15 cellular contexts compared by ENCODE assay signal in genomic region chr3:24253336-24253735, GRCh38.
DNase-seq lines count a peak whose midpoint lies in the region; ATAC-seq and TF ChIP-seq lines count a peak whose summit lies in the region.
"Had no signal": no experiment of that assay in that cellular context is flagged by ENCODE, and none has a peak within 500 bp of the region (broad histone marks: within the 10 kb centered on the region; RNA-seq: fewer than 3 reads in every experiment).

No MANE protein-coding gene starts in this region.

- no peaks in the 10 kb centered on the region for H3K9me2 ChIP-seq in PC-3 (replicated peaks; ENCODE audit: low read length)

- no peak overlapping the region for H3K4me2 ChIP-seq in PC-3 (ENCODE audit: low read length)

- CTCF ChIA-PET in PC-3 (lab: Charles Lee) = no interaction called here

- H3K27ac ChIP-seq in PC-3 (ENCODE audit: low read length) (no peak overlapping the region), thoracic aorta (peak overlapping the region; percentile 27 to 45)
- H3K27ac ChIP-seq: 22Rv1 had no signal

- no peaks in the 10 kb centered on the region for H3K9me3 ChIP-seq in PC-3 (ENCODE audit: low read length)
- H3K9me3 ChIP-seq in thoracic aorta = no peaks in the 10 kb centered on the region

- TF ChIP-seq CTCF in PC-3 (conservative IDR thresholded peaks at IDR 0.05; ENCODE audit: low read depth, low read length) = no peak
- TF ChIP-seq CTCF in thoracic aorta (IDR thresholded peaks at IDR 0.05) = no peak

- peak; percentile 43 for DNase-seq in NCI-H748 (lab: John Stamatoyannopoulos, UW; ENCODE audit: unreplicated experiment)
- no peak for DNase-seq in NCI-H748 treated with DMSO at 0.1 percent for 48 hours (lab: John Stamatoyannopoulos, UW)
- peak; percentile 24 for DNase-seq in PC-3
- DNase-seq in left lobe of liver (ENCODE audit: low spot score) = no peak
- DNase-seq in thoracic aorta (ENCODE audit: low spot score) = no peak
- no peak for DNase-seq in NCI-H2227 treated with DMSO at 0.1 percent for 48 hours (lab: John Stamatoyannopoulos, UW)
- DNase-seq: CD8-positive, alpha-beta T cell; COR-L47; DMS153; DMS79 treated with DMSO at 0.1 percent for 48 hours; EL; HCEC 1CT; IMR-90 had no signal

- POLR2A ChIA-PET in PC-3 (lab: Charles Lee; ENCODE audit: unreplicated experiment) = interaction anchor here (0.6 kb wide), 1 partner anchor 425 kb away, joined by 3 read pairs; no protein-coding TSS in a partner anchor

- H3K36me3 ChIP-seq in PC-3 (ENCODE audit: low read depth, low read length) (no peaks in the 10 kb centered on the region), thoracic aorta (no peaks in the 10 kb centered on the region)

- H4K20me1 ChIP-seq in PC-3 (ENCODE audit: low read length) = no peaks in the 10 kb centered on the region

- H3K9ac ChIP-seq in PC-3 (ENCODE audit: low read length) = no peak overlapping the region

- no TSS peak for BruUV-seq in PC-3 (replicated peaks; lab: Mats Ljungman, UMichigan)

- no peak overlapping the region for H2AFZ ChIP-seq in PC-3 (ENCODE audit: low read length)

- H3K79me2 ChIP-seq in PC-3 (ENCODE audit: low read length) = no peaks in the 10 kb centered on the region

- H3K4me1 ChIP-seq in PC-3 (ENCODE audit: insufficient read depth, low read length) (peaks cover 20% of the 10 kb centered on the region), thoracic aorta (ENCODE audit: control insufficient read depth in 1 of 2, low read depth in 2 of 2) (peaks cover 34 to 69% of the 10 kb centered on the region in 2 donors)

- H3F3A ChIP-seq in PC-3 (ENCODE audit: low read length, unreplicated experiment) = no peaks in the 10 kb centered on the region

- H3K27me3 ChIP-seq in PC-3 (ENCODE audit: low read length) = no peaks in the 10 kb centered on the region
- no peaks in the 10 kb centered on the region for H3K27me3 ChIP-seq in thoracic aorta (replicated peaks; ENCODE audit: insufficient read depth)

- H3K4me3 ChIP-seq in PC-3 (ENCODE audit: low read length) (no peak overlapping the region), thoracic aorta (no peak overlapping the region)

- no peak for ATAC-seq in PC-3
- peak; percentile 50 for ATAC-seq in left lobe of liver
- ATAC-seq in thoracic aorta (ENCODE audit: insufficient number of reproducible peaks, low FRiP score, low read depth) = no peak
- no peak for ATAC-seq in HG03196 (IDR thresholded peaks at IDR 0.05; ENCODE audit: unreplicated experiment)
- ATAC-seq: CD8-positive, alpha-beta T cell had no signal

- intact Hi-C loops in PC-3 (cut with micrococcal nuclease) = no loop called here

Comparison
In these comparisons a context has a peak if more than half of its experiments do, and no peak if none do; other contexts are left out.
1. DNase-seq: peak in NCI-H748 (single experiment) and PC-3 (single experiment); none in NCI-H748 treated with DMSO at 0.1 percent for 48 hours (single experiment), left lobe of liver (single experiment), thoracic aorta (single experiment) and NCI-H2227 treated with DMSO at 0.1 percent for 48 hours (single experiment).